ENCODE assay signal across 11 cellular contexts in the genomic region with DNA sequence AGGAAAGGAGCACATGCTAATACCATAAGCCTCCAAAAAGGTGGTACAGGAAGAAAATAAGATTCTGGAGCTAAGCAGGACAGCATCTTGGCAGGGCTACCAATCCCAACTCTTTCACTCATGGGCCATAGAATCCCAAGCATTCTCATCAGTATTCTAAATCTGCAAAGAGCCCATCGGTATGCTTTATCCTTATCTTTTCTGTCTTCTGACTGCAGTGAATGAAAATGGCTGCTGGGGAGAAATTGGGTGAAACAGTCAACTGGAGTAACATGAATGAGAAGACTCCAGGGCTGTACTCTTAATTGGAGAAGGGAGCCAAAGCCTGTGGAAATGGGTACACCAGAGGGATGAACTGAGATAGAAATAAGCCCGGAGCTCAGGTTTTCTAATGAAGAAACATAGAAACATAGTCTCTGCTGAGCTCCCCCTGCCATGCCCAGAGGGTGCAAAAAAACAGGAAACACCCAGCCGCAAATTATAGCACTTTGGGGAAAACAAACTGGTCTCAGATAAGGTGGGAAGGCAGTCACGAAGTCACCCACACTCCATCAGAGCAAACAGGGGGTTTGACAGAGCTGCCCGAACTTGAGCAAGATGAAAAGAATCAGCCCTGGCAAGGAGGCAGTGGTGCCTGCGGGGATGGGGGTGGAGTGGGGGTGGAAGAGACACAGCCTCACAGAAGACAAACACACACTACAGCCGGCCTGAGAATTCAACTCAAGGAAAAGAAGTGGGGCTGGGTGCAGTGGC. TPM values are rescaled to one million over a fixed set of nuclear protein-coding genes. Genes with fewer than 3 reads are reported as not detected.
A peak's percentile ranks its signal among the peaks of the same experiment; 100 is the strongest.
DNase-seq lines count a peak whose midpoint lies in the region; ATAC-seq and TF ChIP-seq lines count a peak whose summit lies in the region.
"Had no signal": no experiment of that assay in that cellular context is flagged by ENCODE, and none has a peak within 500 bp of the region (broad histone marks: within the 10 kb centered on the region; RNA-seq: fewer than 3 reads in every experiment).

No MANE protein-coding gene starts in this region.

- H3K4me1 Mint-ChIP-seq in activated CD4-positive, alpha-beta memory T cell treated with anti-CD3 and anti-CD28 coated beads, Interleukin-2, amount 10 ng/mL, durations not matched to agents 7 days and 5 days = peaks cover 58% of the 10 kb centered on the region
- H3K4me1 Mint-ChIP-seq: nephron had no signal

- TF ChIP-seq POLR2A in sigmoid colon (IDR thresholded peaks at IDR 0.05) = no peak

- H3K4me3 Mint-ChIP-seq in activated CD4-positive, alpha-beta memory T cell treated with anti-CD3 and anti-CD28 coated beads, Interleukin-2, amount 10 ng/mL, durations not matched to agents 7 days and 5 days = peak overlapping the region; percentile 63
- H3K4me3 Mint-ChIP-seq: nephron had no signal

- H3K4me3 ChIP-seq in sigmoid colon = no peak overlapping the region

- DNase-seq in NCI-H69 (lab: John Stamatoyannopoulos, UW) (peak; percentile 26), sigmoid colon (no peak), COLO668 (lab: John Stamatoyannopoulos, UW; ENCODE audit: unreplicated experiment) (no peak)
- DNase-seq in activated CD4-positive, alpha-beta memory T cell treated with anti-CD3 and anti-CD28 coated beads, Interleukin-2, amount 10 ng/mL, durations not matched to agents 7 days and 5 days = peak; percentile 49
- DNase-seq in effector CD4-positive, alpha-beta T cell = peak; percentile 8
- DNase-seq in stimulated activated CD8-positive, alpha-beta memory T cell treated with anti-CD3 and anti-CD28 coated beads, Interleukin-7, amount 100 ng/mL, for 1 hour (ENCODE audit: low read depth in 2 of 2) = peak; percentile 1 to 6
- DNase-seq: glutamatergic neuron, NCI-H2107 had no signal

- TF ChIP-seq CTCF in sigmoid colon (IDR thresholded peaks at IDR 0.05) = no peak

- H3K36me3 ChIP-seq in sigmoid colon = no peaks in the 10 kb centered on the region

- H3K9me3 Mint-ChIP-seq in activated CD4-positive, alpha-beta memory T cell treated with anti-CD3 and anti-CD28 coated beads, Interleukin-2, amount 10 ng/mL, durations not matched to agents 7 days and 5 days = peaks cover 2% of the 10 kb centered on the region
- H3K9me3 Mint-ChIP-seq: nephron had no signal

- no peaks in the 10 kb centered on the region for H3K27me3 Mint-ChIP-seq in activated CD4-positive, alpha-beta memory T cell treated with anti-CD3 and anti-CD28 coated beads, Interleukin-2, amount 10 ng/mL, durations not matched to agents 7 days and 5 days

- no peak for TF ChIP-seq EP300 in sigmoid colon (IDR thresholded peaks at IDR 0.05)

- POLR2A ChIA-PET in activated CD4-positive, alpha-beta memory T cell treated with anti-CD3 and anti-CD28 coated beads, Interleukin-2, amount 10 ng/mL, durations not matched to agents 7 days and 5 days (lab: Charles Lee) = interaction anchor here (0.6 to 5.0 kb wide), 13 partner anchors 10 to 168 kb away, joined by 3 to 134 read pairs (median 4); a partner anchor contains a TSS

- intact Hi-C loops in sigmoid colon (cut with DNase I) = no loop called here

- H3K4me1 ChIP-seq in sigmoid colon = no peaks in the 10 kb centered on the region

- H3K36me3 Mint-ChIP-seq in activated CD4-positive, alpha-beta memory T cell treated with anti-CD3 and anti-CD28 coated beads, Interleukin-2, amount 10 ng/mL, durations not matched to agents 7 days and 5 days (ENCODE audit: low read depth) = peaks cover 18% of the 10 kb centered on the region

- no peak for ATAC-seq in HG02938 (IDR thresholded peaks at IDR 0.05; ENCODE audit: unreplicated experiment)
- no peak for ATAC-seq in GM21723 (IDR thresholded peaks at IDR 0.05; ENCODE audit: unreplicated experiment)

- H3K27ac ChIP-seq in sigmoid colon = no peak overlapping the region

- peak overlapping the region; percentile 98 for H3K27ac Mint-ChIP-seq in activated CD4-positive, alpha-beta memory T cell treated with anti-CD3 and anti-CD28 coated beads, Interleukin-2, amount 10 ng/mL, durations not matched to agents 7 days and 5 days
- H3K27ac Mint-ChIP-seq: nephron had no signal

- 44 to 77% methylated on average over 7 of the region's 7 CpGs for WGBS in sigmoid colon, 2 donors

- no peaks in the 10 kb centered on the region for H3K9me3 ChIP-seq in sigmoid colon

- CTCF ChIA-PET in activated CD4-positive, alpha-beta memory T cell treated with anti-CD3 and anti-CD28 coated beads, Interleukin-2, amount 10 ng/mL, durations not matched to agents 7 days and 5 days (lab: Charles Lee) = interaction anchor here (0.6 to 3.7 kb wide), 12 partner anchors 9 to 274 kb away, joined by 3 to 15 read pairs (median 6); a partner anchor contains a TSS

- no peaks in the 10 kb centered on the region for H3K27me3 ChIP-seq in sigmoid colon

RNA-seq across cellular contexts. Expression of a gene that starts 35.4 kb away (rescaled TPM):
- 10 to 100 TPM; 29.8 to 30.1 TPM for total RNA-seq in activated CD4-positive, alpha-beta memory T cell treated with anti-CD3 and anti-CD28 coated beads, Interleukin-2, amount 10 ng/mL, durations not matched to agents 7 days and 5 days
- total RNA-seq in sigmoid colon = 1 to 10 TPM; 2.5 to 4.7 (median 3.2) TPM
- polyA plus RNA-seq in sigmoid colon = 1 to 10 TPM; 2.8 to 6.9 (median 3.0) TPM

Comparison
In these comparisons a context has a peak if more than half of its experiments do, and no peak if none do; other contexts are left out.
1. DNase-seq: peak in NCI-H69 (single experiment), activated CD4-positive, alpha-beta memory T cell treated with anti-CD3 and anti-CD28 coated beads, Interleukin-2, amount 10 ng/mL, durations not matched to agents 7 days and 5 days (single experiment), effector CD4-positive, alpha-beta T cell (single experiment) and stimulated activated CD8-positive, alpha-beta memory T cell treated with anti-CD3 and anti-CD28 coated beads, Interleukin-7, amount 100 ng/mL, for 1 hour (2 of 2); none in sigmoid colon (single experiment) and COLO668 (single experiment).
2. RNA of a gene that starts 35.4 kb away (total RNA-seq): 29.8 to 30.1 TPM in activated CD4-positive, alpha-beta memory T cell treated with anti-CD3 and anti-CD28 coated beads, Interleukin-2, amount 10 ng/mL, durations not matched to agents 7 days and 5 days; 2.5 to 4.7 TPM in sigmoid colon; every median in the first group is over 4 times any median in the second.